ENCODE assay signal across 8 cellular contexts in genomic region chr2:64227603-64228125, GRCh38.
DNase-seq lines count a peak whose midpoint lies in the region; ATAC-seq and TF ChIP-seq lines count a peak whose summit lies in the region.

No MANE protein-coding gene starts in this region.

- peak overlapping the region; percentile 50 for H3K9ac ChIP-seq in iPS-20b (ENCODE audit: low read depth, low read length)
- H3K9ac ChIP-seq in stomach smooth muscle (ENCODE audit: low read length in 2 of 2): peak overlapping the region; percentile 67 to 80

- H3K4me3 Mint-ChIP-seq in activated CD8-positive, alpha-beta T cell treated with anti-CD3 and anti-CD28 coated beads for 36 hours: peak overlapping the region; percentile 81

- peak; percentile 95 for DNase-seq in NCI-H748 (lab: John Stamatoyannopoulos, UW; ENCODE audit: unreplicated experiment)
- no peak for DNase-seq in NCI-H748 treated with DMSO at 0.1 percent for 48 hours (lab: John Stamatoyannopoulos, UW)
- no peak for DNase-seq in activated CD8-positive, alpha-beta T cell treated with anti-CD3 and anti-CD28 coated beads for 36 hours

- no peaks in the 10 kb centered on the region for H3K36me3 Mint-ChIP-seq in activated CD8-positive, alpha-beta T cell treated with anti-CD3 and anti-CD28 coated beads for 36 hours (ENCODE audit: low read depth)

- peaks cover 8% of the 10 kb centered on the region; the same call in 1 of the 2 replicates for H3K27me3 ChIP-seq in iPS-20b (ENCODE audit: insufficient read depth, low read length)
- no peaks in the 10 kb centered on the region for H3K27me3 ChIP-seq in stomach smooth muscle (ENCODE audit: control insufficient read depth in 1 of 2, insufficient read depth in 2 of 2, low read length in 2 of 2)

- no peak for TF ChIP-seq CTCF in activated CD8-positive, alpha-beta T cell treated with anti-CD3 and anti-CD28 coated beads for 36 hours (IDR thresholded peaks at IDR 0.05)

- peak overlapping the region; percentile 63 for H3K4me3 ChIP-seq in iPS-20b (ENCODE audit: low read length)
- peak overlapping the region; percentile 73 to 79 for H3K4me3 ChIP-seq in stomach smooth muscle (ENCODE audit: low read length in 2 of 2)

- intact Hi-C loops in activated CD8-positive, alpha-beta T cell treated with anti-CD3 and anti-CD28 coated beads for 36 hours (cut with micrococcal nuclease): no loop called here

- H3K36me3 ChIP-seq in iPS-20b (ENCODE audit: insufficient read depth, low read depth, low read length): no peaks in the 10 kb centered on the region
- no peaks in the 10 kb centered on the region for H3K36me3 ChIP-seq in stomach smooth muscle (ENCODE audit: control insufficient read depth in 2 of 2, insufficient read depth in 2 of 2, low read length in 2 of 2)

- H3K9me3 Mint-ChIP-seq in activated CD8-positive, alpha-beta T cell treated with anti-CD3 and anti-CD28 coated beads for 36 hours: no peaks in the 10 kb centered on the region

- H3K27me3 Mint-ChIP-seq in activated CD8-positive, alpha-beta T cell treated with anti-CD3 and anti-CD28 coated beads for 36 hours: peaks cover 1% of the 10 kb centered on the region

- H3K4me1 ChIP-seq in iPS-20b (ENCODE audit: insufficient read depth, low read length) (peaks cover 22% of the 10 kb centered on the region), stomach smooth muscle (ENCODE audit: control insufficient read depth, insufficient read depth, low read length) (peaks cover 27% of the 10 kb centered on the region)

- POLR2A ChIA-PET in activated CD8-positive, alpha-beta T cell treated with anti-CD3 and anti-CD28 coated beads for 36 hours (lab: Charles Lee): interaction anchor here (0.7 to 1.7 kb wide), 8 partner anchors 8 to 98 kb away, joined by 3 to 5 read pairs (median 4); no protein-coding TSS in a partner anchor

- CTCF ChIA-PET in activated CD8-positive, alpha-beta T cell treated with anti-CD3 and anti-CD28 coated beads for 36 hours (lab: Charles Lee): interaction anchor here (0.7 to 3.3 kb wide), 8 partner anchors 8 to 178 kb away, joined by 3 to 15 read pairs (median 4); no protein-coding TSS in a partner anchor

- H3K9me3 ChIP-seq in iPS-20b (ENCODE audit: insufficient read depth, low read depth, low read length) (no peaks in the 10 kb centered on the region), stomach smooth muscle (ENCODE audit: control insufficient read depth in 2 of 2, low read length in 2 of 2) (no peaks in the 10 kb centered on the region)

- H3K27ac Mint-ChIP-seq in activated CD8-positive, alpha-beta T cell treated with anti-CD3 and anti-CD28 coated beads for 36 hours: no peak overlapping the region

- peaks cover 25% of the 10 kb centered on the region for H3K4me1 Mint-ChIP-seq in activated CD8-positive, alpha-beta T cell treated with anti-CD3 and anti-CD28 coated beads for 36 hours (ENCODE audit: low read depth)

- no peak for ATAC-seq in activated CD8-positive, alpha-beta T cell treated with anti-CD3 and anti-CD28 coated beads for 36 hours
- ATAC-seq in GM18520 (IDR thresholded peaks at IDR 0.05; ENCODE audit: unreplicated experiment) (no peak), GM18517 (IDR thresholded peaks at IDR 0.05; ENCODE audit: unreplicated experiment) (no peak), HG03159 (IDR thresholded peaks at IDR 0.05; ENCODE audit: unreplicated experiment) (no peak)

- peak overlapping the region; percentile 76 for H3K27ac ChIP-seq in iPS-20b (ENCODE audit: low read length)
- peak overlapping the region; percentile 86 for H3K27ac ChIP-seq in stomach smooth muscle (ENCODE audit: low read length)
